8 cellular contexts compared by ENCODE assay signal in the genomic region with DNA sequence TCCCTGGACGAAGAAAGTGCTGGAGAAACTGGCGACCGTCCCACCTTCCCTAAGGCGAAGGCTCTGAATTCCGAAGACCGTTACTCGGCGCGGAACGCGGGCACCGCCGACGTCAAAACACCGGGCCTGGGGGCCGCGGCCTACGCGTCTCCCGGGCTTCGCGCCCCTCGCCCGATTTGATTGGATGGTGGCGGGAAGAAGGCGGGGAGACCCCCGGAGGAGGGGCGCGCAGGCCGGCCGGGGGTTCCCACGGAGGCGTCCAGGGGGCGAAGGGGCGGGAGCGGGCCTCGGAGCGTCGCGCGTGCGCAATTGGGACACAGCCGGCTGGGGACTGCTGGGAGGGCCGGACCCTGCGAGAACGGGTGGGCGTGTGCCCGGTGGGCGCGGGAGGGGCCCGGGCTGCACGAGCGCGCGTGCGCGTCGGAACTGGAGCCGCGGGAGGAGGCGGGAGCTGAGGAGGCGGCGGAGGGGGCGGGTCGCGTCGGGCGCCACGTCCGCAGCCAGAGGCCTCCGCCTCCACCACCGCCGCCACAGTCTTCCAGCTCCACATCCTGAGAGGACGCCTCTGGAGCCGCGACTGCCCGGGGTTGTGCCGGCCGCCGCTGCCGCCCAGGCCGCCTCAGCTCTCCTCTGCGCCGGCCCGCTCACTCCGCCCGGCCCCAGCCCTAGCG. TPM values are rescaled to one million over a fixed set of nuclear protein-coding genes. Genes with fewer than 3 reads are reported as not detected.
DNase-seq lines count a peak whose midpoint lies in the region; ATAC-seq and FAIRE-seq lines count a peak whose summit lies in the region.

Gene TMEM263 (plus strand): TSS at position 531 of the 671 bp plus-strand sequence. CDS start 11,210 bp downstream, outside the sequence.

- H3K36me3 ChIP-seq in NT2/D1 (ENCODE audit: insufficient read depth, insufficient read length, low read length), result peaks cover 11% of the 10 kb centered on the region

- peak; percentile 96 for FAIRE-seq in HTR-8/SVneo (lab: Jason Lieb, UNC)

- peak; percentile 95 for DNase-seq in Caki2 (ENCODE audit: low read depth)
- DNase-seq in HTR-8/SVneo (ENCODE audit: insufficient read length, low spot score), result peak; percentile 93
- peak; percentile 93 for DNase-seq in NT2/D1 (ENCODE audit: low read depth, low spot score)
- DNase-seq in activated T-cell treated with anti-CD3 and anti-CD28 coated beads for 1 hour (ENCODE audit: low read depth), result peak; percentile 83
- peak; percentile 84 for DNase-seq in epidermal melanocyte (ENCODE audit: insufficient read length, low spot score)
- DNase-seq in middle frontal gyrus (ENCODE audit: extremely low spot score, low spot score), result peak; percentile 76
- DNase-seq in stimulated activated CD8-positive, alpha-beta memory T cell treated with anti-CD3 and anti-CD28 coated beads, Interleukin-2, amount 100 ng/mL, for 1 hour (ENCODE audit: low read depth in 2 of 2), result peak; percentile 83 to 90

- H3K9ac ChIP-seq in NT2/D1 (ENCODE audit: insufficient read length, low read depth), result peak within 1 kb of the TSS; percentile 89

- H3K27me3 ChIP-seq in NT2/D1 (ENCODE audit: insufficient read depth, insufficient read length), result no peaks in the 10 kb centered on the region

- peaks cover 3% of the 10 kb centered on the region for H3K4me1 ChIP-seq in NT2/D1 (ENCODE audit: insufficient read depth, insufficient read length)

- ATAC-seq in GM21367 (IDR thresholded peaks at IDR 0.05; ENCODE audit: unreplicated experiment), result peak; percentile 59

- peak within 1 kb of the TSS; percentile 92 for H3K4me3 ChIP-seq in NT2/D1 (ENCODE audit: insufficient read length, low read depth)

- in situ Hi-C loops in Caki2 (cut with HindIII; ENCODE audit: low pct_unique_long_range_greater_than_20kb, low sequenced_read_pairs), result no loop called here

- H3K9me3 ChIP-seq in NT2/D1 (ENCODE audit: insufficient read depth, low read length), result peaks cover 16% of the 10 kb centered on the region; the same call in 1 of the 2 replicates

RNA-seq across cellular contexts. Expression of gene TMEM263, which starts in this region (rescaled TPM):
- total RNA-seq in Caki2 (2014; rRNA removed; shearing (Covaris generic); ENCODE audit: low replicate concordance), result 25.7 and 36.3 TPM in 2 replicates

Comparison
In these comparisons a context has a peak if more than half of its experiments do, and no peak if none do; other contexts are left out.
1. Peak in every context shown above with its lines: DNase-seq, ATAC-seq and H3K4me3 ChIP-seq.